Comparison of ENCODE assay signal across 1 cellular context in the genomic region with DNA sequence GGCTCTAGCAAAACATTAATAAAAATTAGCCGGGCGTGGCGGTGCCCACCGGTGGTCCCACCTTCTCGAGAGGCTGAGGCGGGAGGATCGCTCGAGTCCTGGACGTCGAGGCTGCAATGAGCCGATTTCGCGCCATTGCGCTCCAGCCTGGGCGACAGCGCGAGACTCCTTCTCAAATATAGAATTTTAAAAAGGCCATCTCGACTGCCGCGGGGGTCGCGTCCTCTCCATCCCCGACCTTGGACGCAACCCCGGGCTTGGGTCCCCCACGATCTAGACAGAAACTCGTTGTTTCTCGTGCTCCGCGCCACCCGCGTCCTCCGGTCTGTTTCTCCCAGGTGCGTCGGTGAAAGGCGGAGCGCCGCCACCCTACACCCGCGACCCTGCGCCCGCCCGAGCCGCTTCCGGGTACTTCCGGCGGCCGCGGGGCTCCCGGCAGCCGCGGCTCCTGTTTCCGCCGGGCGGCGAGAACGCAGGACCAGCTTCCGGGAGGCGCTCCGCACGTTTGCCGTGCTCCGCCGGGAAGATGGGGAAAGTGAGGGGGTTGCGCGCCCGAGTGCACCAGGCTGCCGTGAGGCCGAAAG.
A peak's percentile ranks its signal among the peaks of the same experiment; 100 is the strongest.
TF ChIP-seq lines count a peak whose summit lies in the region.

A gene with protein sequence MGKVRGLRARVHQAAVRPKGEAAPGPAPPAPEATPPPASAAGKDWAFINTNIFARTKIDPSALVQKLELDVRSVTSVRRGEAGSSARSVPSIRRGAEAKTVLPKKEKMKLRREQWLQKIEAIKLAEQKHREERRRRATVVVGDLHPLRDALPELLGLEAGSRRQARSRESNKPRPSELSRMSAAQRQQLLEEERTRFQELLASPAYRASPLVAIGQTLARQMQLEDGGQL (plus strand): TSS at position 498 of the 584 bp plus-strand sequence. CDS start 29 bp downstream, at position 527.

TF ChIP-seq in K562, 482 proteins besides CTCF, POLR2A, EP300 and RAD21 (continued from another document and continues in another):
- TF ChIP-seq, protein P1, sequence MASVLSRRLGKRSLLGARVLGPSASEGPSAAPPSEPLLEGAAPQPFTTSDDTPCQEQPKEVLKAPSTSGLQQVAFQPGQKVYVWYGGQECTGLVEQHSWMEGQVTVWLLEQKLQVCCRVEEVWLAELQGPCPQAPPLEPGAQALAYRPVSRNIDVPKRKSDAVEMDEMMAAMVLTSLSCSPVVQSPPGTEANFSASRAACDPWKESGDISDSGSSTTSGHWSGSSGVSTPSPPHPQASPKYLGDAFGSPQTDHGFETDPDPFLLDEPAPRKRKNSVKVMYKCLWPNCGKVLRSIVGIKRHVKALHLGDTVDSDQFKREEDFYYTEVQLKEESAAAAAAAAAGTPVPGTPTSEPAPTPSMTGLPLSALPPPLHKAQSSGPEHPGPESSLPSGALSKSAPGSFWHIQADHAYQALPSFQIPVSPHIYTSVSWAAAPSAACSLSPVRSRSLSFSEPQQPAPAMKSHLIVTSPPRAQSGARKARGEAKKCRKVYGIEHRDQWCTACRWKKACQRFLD (CRISPR knock-in tag; IDR thresholded peaks at IDR 0.05): peak; percentile 69; the same call in 1 of the 2 replicates
- TF ChIP-seq ZNF133 (CRISPR knock-in tag; IDR thresholded peaks at IDR 0.05) (no peak), BHLHE40 (IDR thresholded peaks at IDR 0.05; ENCODE audit: low read length) (peak; percentile 90), ERF (CRISPR knock-in tag; IDR thresholded peaks at IDR 0.05) (peak; percentile 87; the same call in 1 of the 2 replicates), L3MBTL2 (IDR thresholded peaks at IDR 0.05) (peak; percentile 98), ZC3H4 (CRISPR knock-in tag; IDR thresholded peaks at IDR 0.05; ENCODE audit: borderline replicate concordance) (no peak), SIX5 (IDR thresholded peaks at IDR 0.05; ENCODE audit: borderline replicate concordance in 1 of 2, insufficient read depth in 1 of 2, low read depth in 1 of 2, low read length in 2 of 2) (peak; percentile 71 to 80; a peak in 3 of 4 replicates), LARP7 (IDR thresholded peaks at IDR 0.05) (peak; percentile 71; the same call in 1 of the 2 replicates), JUN (IDR thresholded peaks at IDR 0.05; ENCODE audit: borderline replicate concordance, low read depth, low read length) (peak; percentile 75; the same call in 1 of the 2 replicates), JUN (CRISPR knock-in tag; IDR thresholded peaks at IDR 0.05; ENCODE audit: borderline replicate concordance) (no peak), ZNF165 (CRISPR knock-in tag; IDR thresholded peaks at IDR 0.05; ENCODE audit: borderline replicate concordance) (peak; percentile 71; the same call in 1 of the 2 replicates), ZSCAN29 (IDR thresholded peaks at IDR 0.05) (no peak), HCFC1 (IDR thresholded peaks at IDR 0.05; ENCODE audit: low read depth, low read length) (peak; percentile 94), FUS (optimal IDR thresholded peaks at IDR 0.05; ENCODE audit: low read depth, low read length) (peak; percentile 93), ZNF584 (CRISPR knock-in tag; IDR thresholded peaks at IDR 0.05; ENCODE audit: low read depth) (0 out of 2 replicates have a peak, but pooled peaks have one; percentile 69), TBL1XR1 (IDR thresholded peaks at IDR 0.05; ENCODE audit: low read length in 2 of 2) (peak; percentile 39 to 76; a peak in 2 of 4 replicates), RBBP5 (IDR thresholded peaks at IDR 0.05; ENCODE audit: borderline replicate concordance, insufficient read depth, low read length, poor library complexity, severe bottlenecking) (peak; percentile 96), IFI16 (CRISPR knock-in tag; IDR thresholded peaks at IDR 0.05) (0 out of 2 replicates have a peak, but pooled peaks have one; percentile 28), NONO (IDR thresholded peaks at IDR 0.05; ENCODE audit: low read depth in 2 of 2, low read length in 1 of 2) (peak in 1 of 2 experiments; percentile 96; a peak in 2 of 4 replicates), MTA2 (IDR thresholded peaks at IDR 0.05; ENCODE audit: low read depth) (no peak), ZSCAN32 (CRISPR knock-in tag; IDR thresholded peaks at IDR 0.05) (no peak), ZNF830 (CRISPR knock-in tag; IDR thresholded peaks at IDR 0.05) (peak; percentile 86; the same call in 1 of the 2 replicates), ELF4 (CRISPR knock-in tag; IDR thresholded peaks at IDR 0.05) (peak; percentile 72; the same call in 1 of the 2 replicates), BCOR (IDR thresholded peaks at IDR 0.05) (peak; percentile 90), SAFB (IDR thresholded peaks at IDR 0.05; ENCODE audit: borderline replicate concordance, low read depth, low read length) (peak; percentile 66; the same call in 1 of the 2 replicates)
- TF ChIP-seq, protein P2, sequence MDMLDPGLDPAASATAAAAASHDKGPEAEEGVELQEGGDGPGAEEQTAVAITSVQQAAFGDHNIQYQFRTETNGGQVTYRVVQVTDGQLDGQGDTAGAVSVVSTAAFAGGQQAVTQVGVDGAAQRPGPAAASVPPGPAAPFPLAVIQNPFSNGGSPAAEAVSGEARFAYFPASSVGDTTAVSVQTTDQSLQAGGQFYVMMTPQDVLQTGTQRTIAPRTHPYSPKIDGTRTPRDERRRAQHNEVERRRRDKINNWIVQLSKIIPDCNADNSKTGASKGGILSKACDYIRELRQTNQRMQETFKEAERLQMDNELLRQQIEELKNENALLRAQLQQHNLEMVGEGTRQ (CRISPR knock-in tag; IDR thresholded peaks at IDR 0.05): no peak
- TF ChIP-seq, protein P3, sequence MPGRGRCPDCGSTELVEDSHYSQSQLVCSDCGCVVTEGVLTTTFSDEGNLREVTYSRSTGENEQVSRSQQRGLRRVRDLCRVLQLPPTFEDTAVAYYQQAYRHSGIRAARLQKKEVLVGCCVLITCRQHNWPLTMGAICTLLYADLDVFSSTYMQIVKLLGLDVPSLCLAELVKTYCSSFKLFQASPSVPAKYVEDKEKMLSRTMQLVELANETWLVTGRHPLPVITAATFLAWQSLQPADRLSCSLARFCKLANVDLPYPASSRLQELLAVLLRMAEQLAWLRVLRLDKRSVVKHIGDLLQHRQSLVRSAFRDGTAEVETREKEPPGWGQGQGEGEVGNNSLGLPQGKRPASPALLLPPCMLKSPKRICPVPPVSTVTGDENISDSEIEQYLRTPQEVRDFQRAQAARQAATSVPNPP (IDR thresholded peaks at IDR 0.05; ENCODE audit: borderline replicate concordance, insufficient read depth, insufficient read length): no peak
- TF ChIP-seq, protein P4, sequence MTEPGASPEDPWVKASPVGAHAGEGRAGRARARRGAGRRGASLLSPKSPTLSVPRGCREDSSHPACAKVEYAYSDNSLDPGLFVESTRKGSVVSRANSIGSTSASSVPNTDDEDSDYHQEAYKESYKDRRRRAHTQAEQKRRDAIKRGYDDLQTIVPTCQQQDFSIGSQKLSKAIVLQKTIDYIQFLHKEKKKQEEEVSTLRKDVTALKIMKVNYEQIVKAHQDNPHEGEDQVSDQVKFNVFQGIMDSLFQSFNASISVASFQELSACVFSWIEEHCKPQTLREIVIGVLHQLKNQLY (CRISPR knock-in tag; conservative IDR thresholded peaks at IDR 0.05): 0 out of 4 replicates have a peak, but pooled peaks of 1 of the 2 experiments have one; percentile 81
- TF ChIP-seq, protein P5, sequence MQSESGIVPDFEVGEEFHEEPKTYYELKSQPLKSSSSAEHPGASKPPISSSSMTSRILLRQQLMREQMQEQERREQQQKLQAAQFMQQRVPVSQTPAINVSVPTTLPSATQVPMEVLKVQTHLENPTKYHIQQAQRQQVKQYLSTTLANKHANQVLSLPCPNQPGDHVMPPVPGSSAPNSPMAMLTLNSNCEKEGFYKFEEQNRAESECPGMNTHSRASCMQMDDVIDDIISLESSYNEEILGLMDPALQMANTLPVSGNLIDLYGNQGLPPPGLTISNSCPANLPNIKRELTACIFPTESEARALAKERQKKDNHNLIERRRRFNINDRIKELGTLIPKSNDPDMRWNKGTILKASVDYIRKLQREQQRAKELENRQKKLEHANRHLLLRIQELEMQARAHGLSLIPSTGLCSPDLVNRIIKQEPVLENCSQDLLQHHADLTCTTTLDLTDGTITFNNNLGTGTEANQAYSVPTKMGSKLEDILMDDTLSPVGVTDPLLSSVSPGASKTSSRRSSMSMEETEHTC (IDR thresholded peaks at IDR 0.05): peak; percentile 72; the same call in 1 of the 2 replicates
- TF ChIP-seq, protein P6, sequence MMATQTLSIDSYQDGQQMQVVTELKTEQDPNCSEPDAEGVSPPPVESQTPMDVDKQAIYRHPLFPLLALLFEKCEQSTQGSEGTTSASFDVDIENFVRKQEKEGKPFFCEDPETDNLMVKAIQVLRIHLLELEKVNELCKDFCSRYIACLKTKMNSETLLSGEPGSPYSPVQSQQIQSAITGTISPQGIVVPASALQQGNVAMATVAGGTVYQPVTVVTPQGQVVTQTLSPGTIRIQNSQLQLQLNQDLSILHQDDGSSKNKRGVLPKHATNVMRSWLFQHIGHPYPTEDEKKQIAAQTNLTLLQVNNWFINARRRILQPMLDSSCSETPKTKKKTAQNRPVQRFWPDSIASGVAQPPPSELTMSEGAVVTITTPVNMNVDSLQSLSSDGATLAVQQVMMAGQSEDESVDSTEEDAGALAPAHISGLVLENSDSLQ (IDR thresholded peaks at IDR 0.05): peak; percentile 57
- TF ChIP-seq, protein P7, sequence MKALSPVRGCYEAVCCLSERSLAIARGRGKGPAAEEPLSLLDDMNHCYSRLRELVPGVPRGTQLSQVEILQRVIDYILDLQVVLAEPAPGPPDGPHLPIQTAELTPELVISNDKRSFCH (CRISPR knock-in tag; IDR thresholded peaks at IDR 0.05): no peak
- TF ChIP-seq, protein P7 (tag; IDR thresholded peaks at IDR 0.05): peak; percentile 79
- TF ChIP-seq, protein P8, sequence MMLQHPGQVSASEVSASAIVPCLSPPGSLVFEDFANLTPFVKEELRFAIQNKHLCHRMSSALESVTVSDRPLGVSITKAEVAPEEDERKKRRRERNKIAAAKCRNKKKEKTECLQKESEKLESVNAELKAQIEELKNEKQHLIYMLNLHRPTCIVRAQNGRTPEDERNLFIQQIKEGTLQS (IDR thresholded peaks at IDR 0.05): no peak; the same call in 1 of the 2 replicates
- TF ChIP-seq, protein P8 (CRISPR knock-in tag; conservative IDR thresholded peaks at IDR 0.05): no peak; the same call in 1 of the 2 replicates
- TF ChIP-seq, protein P9, sequence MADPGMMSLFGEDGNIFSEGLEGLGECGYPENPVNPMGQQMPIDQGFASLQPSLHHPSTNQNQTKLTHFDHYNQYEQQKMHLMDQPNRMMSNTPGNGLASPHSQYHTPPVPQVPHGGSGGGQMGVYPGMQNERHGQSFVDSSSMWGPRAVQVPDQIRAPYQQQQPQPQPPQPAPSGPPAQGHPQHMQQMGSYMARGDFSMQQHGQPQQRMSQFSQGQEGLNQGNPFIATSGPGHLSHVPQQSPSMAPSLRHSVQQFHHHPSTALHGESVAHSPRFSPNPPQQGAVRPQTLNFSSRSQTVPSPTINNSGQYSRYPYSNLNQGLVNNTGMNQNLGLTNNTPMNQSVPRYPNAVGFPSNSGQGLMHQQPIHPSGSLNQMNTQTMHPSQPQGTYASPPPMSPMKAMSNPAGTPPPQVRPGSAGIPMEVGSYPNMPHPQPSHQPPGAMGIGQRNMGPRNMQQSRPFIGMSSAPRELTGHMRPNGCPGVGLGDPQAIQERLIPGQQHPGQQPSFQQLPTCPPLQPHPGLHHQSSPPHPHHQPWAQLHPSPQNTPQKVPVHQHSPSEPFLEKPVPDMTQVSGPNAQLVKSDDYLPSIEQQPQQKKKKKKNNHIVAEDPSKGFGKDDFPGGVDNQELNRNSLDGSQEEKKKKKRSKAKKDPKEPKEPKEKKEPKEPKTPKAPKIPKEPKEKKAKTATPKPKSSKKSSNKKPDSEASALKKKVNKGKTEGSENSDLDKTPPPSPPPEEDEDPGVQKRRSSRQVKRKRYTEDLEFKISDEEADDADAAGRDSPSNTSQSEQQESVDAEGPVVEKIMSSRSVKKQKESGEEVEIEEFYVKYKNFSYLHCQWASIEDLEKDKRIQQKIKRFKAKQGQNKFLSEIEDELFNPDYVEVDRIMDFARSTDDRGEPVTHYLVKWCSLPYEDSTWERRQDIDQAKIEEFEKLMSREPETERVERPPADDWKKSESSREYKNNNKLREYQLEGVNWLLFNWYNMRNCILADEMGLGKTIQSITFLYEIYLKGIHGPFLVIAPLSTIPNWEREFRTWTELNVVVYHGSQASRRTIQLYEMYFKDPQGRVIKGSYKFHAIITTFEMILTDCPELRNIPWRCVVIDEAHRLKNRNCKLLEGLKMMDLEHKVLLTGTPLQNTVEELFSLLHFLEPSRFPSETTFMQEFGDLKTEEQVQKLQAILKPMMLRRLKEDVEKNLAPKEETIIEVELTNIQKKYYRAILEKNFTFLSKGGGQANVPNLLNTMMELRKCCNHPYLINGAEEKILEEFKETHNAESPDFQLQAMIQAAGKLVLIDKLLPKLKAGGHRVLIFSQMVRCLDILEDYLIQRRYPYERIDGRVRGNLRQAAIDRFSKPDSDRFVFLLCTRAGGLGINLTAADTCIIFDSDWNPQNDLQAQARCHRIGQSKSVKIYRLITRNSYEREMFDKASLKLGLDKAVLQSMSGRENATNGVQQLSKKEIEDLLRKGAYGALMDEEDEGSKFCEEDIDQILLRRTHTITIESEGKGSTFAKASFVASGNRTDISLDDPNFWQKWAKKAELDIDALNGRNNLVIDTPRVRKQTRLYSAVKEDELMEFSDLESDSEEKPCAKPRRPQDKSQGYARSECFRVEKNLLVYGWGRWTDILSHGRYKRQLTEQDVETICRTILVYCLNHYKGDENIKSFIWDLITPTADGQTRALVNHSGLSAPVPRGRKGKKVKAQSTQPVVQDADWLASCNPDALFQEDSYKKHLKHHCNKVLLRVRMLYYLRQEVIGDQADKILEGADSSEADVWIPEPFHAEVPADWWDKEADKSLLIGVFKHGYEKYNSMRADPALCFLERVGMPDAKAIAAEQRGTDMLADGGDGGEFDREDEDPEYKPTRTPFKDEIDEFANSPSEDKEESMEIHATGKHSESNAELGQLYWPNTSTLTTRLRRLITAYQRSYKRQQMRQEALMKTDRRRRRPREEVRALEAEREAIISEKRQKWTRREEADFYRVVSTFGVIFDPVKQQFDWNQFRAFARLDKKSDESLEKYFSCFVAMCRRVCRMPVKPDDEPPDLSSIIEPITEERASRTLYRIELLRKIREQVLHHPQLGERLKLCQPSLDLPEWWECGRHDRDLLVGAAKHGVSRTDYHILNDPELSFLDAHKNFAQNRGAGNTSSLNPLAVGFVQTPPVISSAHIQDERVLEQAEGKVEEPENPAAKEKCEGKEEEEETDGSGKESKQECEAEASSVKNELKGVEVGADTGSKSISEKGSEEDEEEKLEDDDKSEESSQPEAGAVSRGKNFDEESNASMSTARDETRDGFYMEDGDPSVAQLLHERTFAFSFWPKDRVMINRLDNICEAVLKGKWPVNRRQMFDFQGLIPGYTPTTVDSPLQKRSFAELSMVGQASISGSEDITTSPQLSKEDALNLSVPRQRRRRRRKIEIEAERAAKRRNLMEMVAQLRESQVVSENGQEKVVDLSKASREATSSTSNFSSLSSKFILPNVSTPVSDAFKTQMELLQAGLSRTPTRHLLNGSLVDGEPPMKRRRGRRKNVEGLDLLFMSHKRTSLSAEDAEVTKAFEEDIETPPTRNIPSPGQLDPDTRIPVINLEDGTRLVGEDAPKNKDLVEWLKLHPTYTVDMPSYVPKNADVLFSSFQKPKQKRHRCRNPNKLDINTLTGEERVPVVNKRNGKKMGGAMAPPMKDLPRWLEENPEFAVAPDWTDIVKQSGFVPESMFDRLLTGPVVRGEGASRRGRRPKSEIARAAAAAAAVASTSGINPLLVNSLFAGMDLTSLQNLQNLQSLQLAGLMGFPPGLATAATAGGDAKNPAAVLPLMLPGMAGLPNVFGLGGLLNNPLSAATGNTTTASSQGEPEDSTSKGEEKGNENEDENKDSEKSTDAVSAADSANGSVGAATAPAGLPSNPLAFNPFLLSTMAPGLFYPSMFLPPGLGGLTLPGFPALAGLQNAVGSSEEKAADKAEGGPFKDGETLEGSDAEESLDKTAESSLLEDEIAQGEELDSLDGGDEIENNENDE (IDR thresholded peaks at IDR 0.05; ENCODE audit: low read depth, low read length): no peak
